ENCODE assay signal across 11 cellular contexts in the genomic region with DNA sequence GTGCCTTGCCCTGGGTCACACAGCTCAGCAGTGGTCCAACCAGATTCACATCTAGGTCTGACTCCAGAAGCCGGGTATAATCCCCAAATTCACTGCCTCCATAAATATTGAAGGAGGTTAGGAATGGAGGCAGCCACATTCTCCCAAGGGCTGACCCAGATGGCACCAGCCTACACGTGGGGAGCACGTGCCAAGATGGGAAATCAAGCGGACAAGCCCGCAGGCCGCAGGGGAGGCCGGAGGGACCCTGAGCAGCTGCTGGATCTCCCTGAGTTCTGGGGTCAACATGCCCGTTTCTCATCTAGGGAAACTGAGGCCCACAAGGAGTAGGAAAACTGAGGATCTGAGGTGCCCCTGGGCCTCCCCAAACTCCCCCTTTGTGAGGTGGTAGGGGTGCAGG.
"Had no signal": no experiment of that assay in that cellular context is flagged by ENCODE, and none has a peak within 500 bp of the region (broad histone marks: within the 10 kb centered on the region; RNA-seq: fewer than 3 reads in every experiment).

No MANE protein-coding gene starts in this region.

- H3K9me3 ChIP-seq: HAP-1 had no signal

- FAIRE-seq: H1, H54 had no signal

- H3K27ac ChIP-seq: GM23248 had no signal

- H3K9ac ChIP-seq: GM23248 had no signal

- H3K36me3 ChIP-seq: HAP-1 had no signal

- H2AFZ ChIP-seq: GM23248, GM23338 had no signal

- H3K4me2 ChIP-seq: GM23338 had no signal

- H3K4me1 ChIP-seq: HAP-1 had no signal

- H3K4me3 ChIP-seq: GM23248, GM23338, HAP-1 had no signal

- DNase-seq: GM23248, GOT3, H7, H9, HCEC 1CT, HFFc6 had no signal

- ATAC-seq: GM23338, HCT116 had no signal
